In the genomic region with DNA sequence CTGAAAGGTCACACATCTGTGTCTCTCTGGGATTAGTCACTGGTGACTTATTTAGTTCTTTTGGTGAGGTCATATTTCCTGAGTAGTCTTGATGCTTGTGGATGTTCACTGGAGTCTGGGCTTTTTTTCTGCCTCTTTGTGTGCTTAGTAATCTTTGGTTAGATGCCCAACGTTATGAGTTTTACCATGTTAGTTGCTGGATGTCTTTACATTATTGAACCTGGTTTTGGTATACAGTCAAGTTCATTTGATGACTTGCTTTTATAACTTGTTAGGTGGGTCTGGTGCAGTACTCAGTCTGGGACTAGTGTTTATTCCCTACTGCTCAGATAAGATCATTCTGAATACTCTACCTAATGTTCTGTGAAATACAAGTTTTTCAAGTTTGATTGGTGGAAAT, we compare ENCODE assay signal across 12 cellular contexts. TPM values are rescaled to one million over a fixed set of nuclear protein-coding genes. Genes with fewer than 3 reads are reported as not detected.
DNase-seq lines count a peak whose midpoint lies in the region; ATAC-seq and TF ChIP-seq lines count a peak whose summit lies in the region.
"Had no signal": no experiment of that assay in that cellular context is flagged by ENCODE, and none has a peak within 500 bp of the region (broad histone marks: within the 10 kb centered on the region; RNA-seq: fewer than 3 reads in every experiment).

No MANE protein-coding gene starts in this region.

- no peaks in the 10 kb centered on the region for H3K27me3 Mint-ChIP-seq in neural crest cell (ENCODE audit: low read depth)
- H3K27me3 Mint-ChIP-seq: activated CD4-positive, alpha-beta T cell treated with anti-CD3 and anti-CD28 coated beads, Interleukin-2, amount 10 ng/mL, durations not matched to agents 7 days and 5 days had no signal

- peak overlapping the region; percentile 81 for H3K27ac Mint-ChIP-seq in neural crest cell (ENCODE audit: unreplicated experiment)
- H3K27ac Mint-ChIP-seq: activated CD4-positive, alpha-beta T cell treated with anti-CD3 and anti-CD28 coated beads, Interleukin-2, amount 10 ng/mL, durations not matched to agents 7 days and 5 days had no signal

- in situ Hi-C loops in brain microvascular endothelial cell (cut with HindIII; ENCODE audit: low pct_ligation_motif_present, low sequenced_read_pairs) = no loop called here

- H3K36me3 ChIP-seq in brain microvascular endothelial cell (replicated peaks) = no peaks in the 10 kb centered on the region

- H3K4me1 Mint-ChIP-seq in neural crest cell = no peaks in the 10 kb centered on the region

- ATAC-seq in GM21723 (IDR thresholded peaks at IDR 0.05; ENCODE audit: unreplicated experiment) (no peak), HG03159 (IDR thresholded peaks at IDR 0.05; ENCODE audit: unreplicated experiment) (no peak)
- ATAC-seq: left ventricle myocardium superior had no signal

- peaks cover 14% of the 10 kb centered on the region for H3K9me3 Mint-ChIP-seq in neural crest cell

- no peak overlapping the region for H3K4me3 Mint-ChIP-seq in neural crest cell
- H3K4me3 Mint-ChIP-seq: activated CD4-positive, alpha-beta T cell treated with anti-CD3 and anti-CD28 coated beads, Interleukin-2, amount 10 ng/mL, durations not matched to agents 7 days and 5 days had no signal

- no peak overlapping the region for H3K27ac ChIP-seq in brain microvascular endothelial cell
- H3K27ac ChIP-seq: parathyroid adenoma had no signal

- no peak for TF ChIP-seq CTCF in brain microvascular endothelial cell (IDR thresholded peaks at IDR 0.05; ENCODE audit: low read depth, low read length, missing control alignments)
- no peak for TF ChIP-seq CTCF in neural crest cell (conservative IDR thresholded peaks at IDR 0.05)

- H3K4me3 ChIP-seq in brain microvascular endothelial cell (ENCODE audit: low read depth, low read length) = no peak overlapping the region

- H3K27me3 ChIP-seq in brain microvascular endothelial cell (replicated peaks) = no peaks in the 10 kb centered on the region

- peaks cover 25% of the 10 kb centered on the region for H3K36me3 Mint-ChIP-seq in neural crest cell (ENCODE audit: low read depth)

- peak; percentile 68 for DNase-seq in CD1c-positive myeloid dendritic cell (ENCODE audit: extremely low spot score)
- peak; percentile 89 for DNase-seq in M059J (ENCODE audit: low read depth)
- DNase-seq in brain microvascular endothelial cell = peak; percentile 84
- no peak for DNase-seq in neural crest cell (ENCODE audit: low read depth, low spot score)
- no peak for DNase-seq in stimulated activated CD4-positive, alpha-beta T cell treated with anti-CD3 and anti-CD28 coated beads, Interleukin-2, amount 100 ng/mL, for 48 hours
- no peak for DNase-seq in foreskin melanocyte
- DNase-seq: activated CD4-positive, alpha-beta T cell treated with anti-CD3 and anti-CD28 coated beads, Interleukin-2, amount 10 ng/mL, durations not matched to agents 7 days and 5 days; left ventricle myocardium superior; NCI-H146 had no signal

RNA-seq across cellular contexts. Expression of a gene that starts 26.2 kb away (rescaled TPM):
- total RNA-seq in M059J (2014; rRNA removed; shearing (Covaris generic)) = 7.2 and 11.8 TPM in 2 replicates
- total RNA-seq in neural crest cell = 0.98 and 1.2 TPM in 2 replicates

Comparison
In these comparisons a context has a peak if more than half of its experiments do, and no peak if none do; other contexts are left out.
1. DNase-seq: peak in CD1c-positive myeloid dendritic cell (single experiment), M059J (single experiment) and brain microvascular endothelial cell (single experiment); none in neural crest cell (single experiment), stimulated activated CD4-positive, alpha-beta T cell treated with anti-CD3 and anti-CD28 coated beads, Interleukin-2, amount 100 ng/mL, for 48 hours (0 of 2) and foreskin melanocyte (single experiment).